Comparison of ENCODE assay signal across 25 cellular contexts in the genomic region with DNA sequence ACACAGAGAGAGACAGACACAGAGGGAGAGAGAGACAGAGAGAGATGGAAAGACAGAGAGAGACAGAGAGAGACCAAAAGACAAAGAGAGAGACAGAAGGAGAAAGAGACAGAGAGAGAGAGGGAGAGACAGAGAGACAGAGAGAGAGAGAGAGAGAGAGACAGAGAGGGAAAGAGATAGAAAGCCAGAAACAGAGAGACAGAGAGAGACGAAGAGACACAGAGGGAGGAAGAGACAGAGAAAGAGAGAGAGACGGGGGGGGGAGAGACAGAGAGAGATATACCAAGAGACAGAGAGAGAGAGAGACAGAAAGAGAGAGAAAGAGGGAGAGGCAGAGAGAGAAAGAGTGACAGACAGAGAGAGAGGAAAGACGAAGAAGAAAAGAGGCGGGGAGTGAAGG. TPM values are rescaled to one million over a fixed set of nuclear protein-coding genes. Genes with fewer than 3 reads are reported as not detected.
A peak's percentile ranks its signal among the peaks of the same experiment; 100 is the strongest.
DNase-seq lines count a peak whose midpoint lies in the region; ATAC-seq, FAIRE-seq and TF ChIP-seq lines count a peak whose summit lies in the region.
"Had no signal": no experiment of that assay in that cellular context is flagged by ENCODE, and none has a peak within 500 bp of the region (broad histone marks: within the 10 kb centered on the region; RNA-seq: fewer than 3 reads in every experiment).

No MANE protein-coding gene starts in this region.

- H3K27ac ChIP-seq in VCaP (peak overlapping the region; percentile 43; the same call in 1 of the 2 replicates), K562 (ENCODE audit: extremely low read depth, low read depth, low read length) (no peak overlapping the region), prostate gland (peak overlapping the region; percentile 4 to 9), tibial artery (peak overlapping the region; percentile 67 to 78)
- H3K27ac ChIP-seq: C4-2B had no signal

- POLR2A ChIA-PET in K562 (lab: Yijun Ruan, JAX), result interaction anchor here (0.6 to 1.0 kb wide), 3 partner anchors 8 to 255 kb away, joined by 3 to 4 read pairs (median 3); no protein-coding TSS in a partner anchor

- no peaks in the 10 kb centered on the region for H3K79me2 ChIP-seq in K562 (ENCODE audit: control insufficient read depth, insufficient read depth, low read length)

- H3K27me3 ChIP-seq in K562 (ENCODE audit: control insufficient read depth in 2 of 2, insufficient read depth in 2 of 2, low read length in 2 of 2) (no peaks in the 10 kb centered on the region), prostate gland (replicated peaks; ENCODE audit: insufficient read depth) (no peaks in the 10 kb centered on the region), tibial artery (no peaks in the 10 kb centered on the region)

- FAIRE-seq in K562 (lab: Jason Lieb, UNC), result no peak
- FAIRE-seq: GM12892, GM18507, H54, HTR-8/SVneo had no signal

- H3K36me3 ChIP-seq in K562 (ENCODE audit: control insufficient read depth, insufficient read depth, low read length) (peaks cover 5% of the 10 kb centered on the region; the same call in 2 of the 3 replicates), prostate gland (no peaks in the 10 kb centered on the region), tibial artery (no peaks in the 10 kb centered on the region)

- no peak overlapping the region for H2AFZ ChIP-seq in K562 (ENCODE audit: low read depth, low read length)
- H2AFZ ChIP-seq: GM23338 had no signal

- TF ChIP-seq EP300 in K562 (IDR thresholded peaks at IDR 0.05; ENCODE audit: low read length), result no peak

- H3K9me1 ChIP-seq in K562 (ENCODE audit: control insufficient read depth, insufficient read depth, low read length), result no peaks in the 10 kb centered on the region

- WGBS in K562 (ENCODE audit: insufficient coverage, low coverage, missing lambda C conversion rate), result 30% methylated on average over 3 of the region's 4 CpGs
- 81% methylated on average over 4 of the region's 4 CpGs for WGBS in prostate gland

- H3K9me3 ChIP-seq in K562 (replicated peaks; ENCODE audit: control insufficient read depth, insufficient read depth, low read depth, low read length) (no peaks in the 10 kb centered on the region), prostate gland (no peaks in the 10 kb centered on the region), tibial artery (no peaks in the 10 kb centered on the region)

- H3K4me3 ChIP-seq in K562 (no peak overlapping the region), prostate gland (no peak overlapping the region), tibial artery (no peak overlapping the region)
- H3K4me3 ChIP-seq: GM23338 had no signal

- CTCF ChIA-PET in K562 (lab: Yijun Ruan, JAX; ENCODE audit: low intra/inter-chr PET ratio), result no interaction called here

- BruUV-seq in K562 (replicated peaks; lab: Mats Ljungman, UMichigan), result no TSS peak

- in situ Hi-C loops in K562 (cut with MboI), result no loop called here
- in situ Hi-C loops in KBM-7 (cut with MboI; ENCODE audit: low pct_unique_long_range_greater_than_20kb, low sequenced_read_pairs), result no loop called here

- intact Hi-C loops in K562 (cut with micrococcal nuclease), result no loop called here
- intact Hi-C loops in prostate gland (cut with DNase I), result no loop called here
- intact Hi-C loops in tibial artery (cut with DNase I; ENCODE audit: low total_unique reads), result no loop called here

- no peak overlapping the region for H3K9ac ChIP-seq in K562 (ENCODE audit: insufficient read depth in 1 of 2, low read depth in 2 of 2, low read length in 2 of 2)

- no peak overlapping the region for H3K4me2 ChIP-seq in K562 (ENCODE audit: insufficient read depth, low read length)
- H3K4me2 ChIP-seq: GM23338 had no signal

- no peak for ATAC-seq in K562
- no peak for ATAC-seq in activated CD4-positive, CD25-positive, alpha-beta regulatory T cell treated with anti-CD3 and anti-CD28 coated beads, Interleukin-2, amount 50 U/mL, for 24 hours
- ATAC-seq: GM23338 had no signal

- H3K4me1 ChIP-seq in K562 (replicated peaks in 1 of 2; ENCODE audit: control insufficient read depth in 2 of 2, insufficient read depth in 2 of 2, low read length in 2 of 2) (peaks cover 3 to 20% of the 10 kb centered on the region in 2 experiments; a peak in 3 of 5 replicates), prostate gland (replicated peaks) (peaks cover 8% of the 10 kb centered on the region), tibial artery (peaks cover 5 to 66% (median 56%) of the 10 kb centered on the region in 4 donors)
- H3K4me1 ChIP-seq: Caco-2 had no signal

- DNase-seq in K562 (ENCODE audit: extremely low read depth in 1 of 4, low spot score in 3 of 4) (no peak), prostate gland (ENCODE audit: low spot score) (no peak), tibial artery (no peak), KBM-7 (no peak), Ammon's horn (ENCODE audit: low spot score) (no peak)
- DNase-seq: ACHN; Caco-2; CD4-positive, alpha-beta T cell; DMS153; DMS79; GDM1; HCEC 1CT; HFFc6; IMR-90 had no signal

- TF ChIP-seq RAD21 in K562 (CRISPR knock-in tag; conservative IDR thresholded peaks at IDR 0.05 in 1 of 2, IDR thresholded peaks at IDR 0.05 in 1 of 2), result no peak

- TF ChIP-seq CTCF in VCaP (conservative IDR thresholded peaks at IDR 0.05), result no peak
- TF ChIP-seq CTCF in K562 (IDR thresholded peaks at IDR 0.05 in 2 of 3, conservative IDR thresholded peaks at IDR 0.05 in 1 of 3; ENCODE audit: insufficient read depth in 2 of 3, low read depth in 1 of 3, low read length in 3 of 3), result no peak
- no peak for TF ChIP-seq CTCF in prostate gland (IDR thresholded peaks at IDR 0.05)
- TF ChIP-seq CTCF in tibial artery (IDR thresholded peaks at IDR 0.05), result no peak

- TF ChIP-seq POLR2A in K562 (conservative IDR thresholded peaks at IDR 0.05) (no peak), prostate gland (IDR thresholded peaks at IDR 0.05) (no peak)

- no peaks in the 10 kb centered on the region for H4K20me1 ChIP-seq in K562 (replicated peaks; ENCODE audit: control insufficient read depth, insufficient read depth, low read length)

TF ChIP-seq in K562, 482 proteins besides CTCF, POLR2A, EP300 and RAD21 (continues in another document):
- TF ChIP-seq ELF4 (CRISPR knock-in tag; IDR thresholded peaks at IDR 0.05), result 0 out of 2 replicates have a peak, but pooled peaks have one; percentile 35
- peak; percentile 28; the same call in 1 of the 2 replicates for TF ChIP-seq GATAD2A (IDR thresholded peaks at IDR 0.05)
- TF ChIP-seq HDAC1 (IDR thresholded peaks at IDR 0.05), result 0 out of 4 replicates have a peak, but pooled peaks of 1 of the 2 experiments have one; percentile 10
- TF ChIP-seq, protein P1, sequence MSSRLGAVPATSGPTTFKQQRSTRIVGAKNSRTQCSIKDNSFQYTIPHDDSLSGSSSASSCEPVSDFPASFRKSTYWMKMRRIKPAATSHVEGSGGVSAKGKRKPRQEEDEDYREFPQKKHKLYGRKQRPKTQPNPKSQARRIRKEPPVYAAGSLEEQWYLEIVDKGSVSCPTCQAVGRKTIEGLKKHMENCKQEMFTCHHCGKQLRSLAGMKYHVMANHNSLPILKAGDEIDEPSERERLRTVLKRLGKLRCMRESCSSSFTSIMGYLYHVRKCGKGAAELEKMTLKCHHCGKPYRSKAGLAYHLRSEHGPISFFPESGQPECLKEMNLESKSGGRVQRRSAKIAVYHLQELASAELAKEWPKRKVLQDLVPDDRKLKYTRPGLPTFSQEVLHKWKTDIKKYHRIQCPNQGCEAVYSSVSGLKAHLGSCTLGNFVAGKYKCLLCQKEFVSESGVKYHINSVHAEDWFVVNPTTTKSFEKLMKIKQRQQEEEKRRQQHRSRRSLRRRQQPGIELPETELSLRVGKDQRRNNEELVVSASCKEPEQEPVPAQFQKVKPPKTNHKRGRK (tag; IDR thresholded peaks at IDR 0.05), result peak; percentile 68
- peak; percentile 2 for TF ChIP-seq PHF20 (IDR thresholded peaks at IDR 0.05; ENCODE audit: partially characterized antibody)

RNA-seq across cellular contexts. Expression of a gene that starts 10.2 kb away (rescaled TPM):
- 28.0 and 44.8 TPM in 2 replicates for total RNA-seq in K562 (2011; cell fraction: chromatin; rRNA removed; ENCODE audit: low replicate concordance)
- 25.3 and 25.7 TPM in 2 replicates for total RNA-seq in K562 (2011; cell fraction: nucleolus; rRNA removed)
- 38.3 and 60.8 TPM in 2 replicates for total RNA-seq in K562 (2011; cell fraction: nucleoplasm; rRNA removed)
- total RNA-seq in K562 (2014; rRNA removed) (2.3 and 3.2 TPM in 2 replicates), K562 (2014; rRNA removed; fragmentation: Illumina TruSeq; extraction: Trizol) (2.9 and 3.5 TPM in 2 replicates), K562 (2015; rRNA removed; fragmentation: Illumina TruSeq; extraction: Trizol) (1.4 and 1.5 TPM in 2 replicates), K562 (2021) (3.9 and 4.5 TPM in 2 replicates), prostate gland (10 to 100 TPM in 1 of 2 donors, 1 to 10 TPM in 1; 6.9 to 36.0 TPM)
- polyA plus RNA-seq in K562 (2011; rRNA removed) (7.3 and 7.9 TPM in 2 replicates), K562 (2014; fragmentation: Illumina TruSeq; extraction: Trizol) (4.1 and 5.0 TPM in 2 replicates), K562 (2014; fragmentation: Nextera tagmentation; extraction: Ambion mirVana) (1 to 10 TPM; 1.0 to 1.1 TPM), K562 (2014; rRNA removed) (3.0 TPM in 2 replicates)
- polyA plus RNA-seq in K562 (2011; cell fraction: cytosol; rRNA removed), result 3.7 and 5.1 TPM in 2 replicates
- polyA plus RNA-seq in K562 (2011; cell fraction: nucleus; rRNA removed), result 7.6 and 10.0 TPM in 2 replicates
- polyA plus RNA-seq in K562 (2012), result 3.2 and 4.6 TPM in 2 replicates
- 11.4 and 12.1 TPM in 2 replicates for polyA minus RNA-seq in K562 (2011; rRNA and poly(A)+ RNA removed)
- 4.6 and 6.7 TPM in 2 replicates for polyA minus RNA-seq in K562 (2011; cell fraction: cytosol; rRNA and poly(A)+ RNA removed)
- polyA minus RNA-seq in K562 (2011; cell fraction: nucleus; rRNA and poly(A)+ RNA removed), result 15.8 and 17.0 TPM in 2 replicates
- total RNA-seq: Caco-2 had no signal

RNA-seq across cellular contexts. Expression of a gene that starts 28.7 kb away (rescaled TPM):
- not detected in 2 replicates for total RNA-seq in K562 (2011; cell fraction: chromatin; rRNA removed; ENCODE audit: low replicate concordance)
- total RNA-seq in K562 (2011; cell fraction: nucleolus; rRNA removed), result 0.53 TPM in 1 of 2 replicates, not detected in the other
- total RNA-seq in K562 (2011; cell fraction: nucleoplasm; rRNA removed), result not detected in 2 replicates
- total RNA-seq in K562 (2014; rRNA removed) (0.24 TPM in 1 of 2 replicates, not detected in the other), K562 (2014; rRNA removed; fragmentation: Illumina TruSeq; extraction: Trizol) (not detected in 2 replicates), K562 (2015; rRNA removed; fragmentation: Illumina TruSeq; extraction: Trizol) (0.11 TPM in 2 replicates), K562 (2021) (not detected in 2 replicates), prostate gland (not detected)
- polyA plus RNA-seq in K562 (2011; rRNA removed) (0.07 TPM in 1 of 2 replicates, not detected in the other), K562 (2014; fragmentation: Illumina TruSeq; extraction: Trizol) (not detected in 2 replicates), K562 (2014; fragmentation: Nextera tagmentation; extraction: Ambion mirVana) (not detected), K562 (2014; rRNA removed) (0.13 and 0.21 TPM in 2 replicates)
- not detected in 2 replicates for polyA plus RNA-seq in K562 (2011; cell fraction: cytosol; rRNA removed)
- 0.11 TPM in 1 of 2 replicates, not detected in the other for polyA plus RNA-seq in K562 (2011; cell fraction: nucleus; rRNA removed)
- 0.15 and 0.17 TPM in 2 replicates for polyA plus RNA-seq in K562 (2012)
- not detected in 2 replicates for polyA minus RNA-seq in K562 (2011; rRNA and poly(A)+ RNA removed)
- not detected in 2 replicates for polyA minus RNA-seq in K562 (2011; cell fraction: cytosol; rRNA and poly(A)+ RNA removed)
- 0.22 TPM in 1 of 2 replicates, not detected in the other for polyA minus RNA-seq in K562 (2011; cell fraction: nucleus; rRNA and poly(A)+ RNA removed)
- total RNA-seq: A172; Caco-2; CD4-positive, alpha-beta T cell; Daoy; GM23338; HFFc6; IMR-90 had no signal
- polyA plus RNA-seq: BJ, GM23338, IMR-90 had no signal
